Comparison of ENCODE assay signal across 24 cellular contexts in genomic region chr15:76328962-76329361, GRCh38. TPM values are rescaled to one million over a fixed set of nuclear protein-coding genes. Genes with fewer than 3 reads are reported as not detected.
DNase-seq lines count a peak whose midpoint lies in the region; ATAC-seq and TF ChIP-seq lines count a peak whose summit lies in the region.
"Had no signal": no experiment of that assay in that cellular context is flagged by ENCODE, and none has a peak within 500 bp of the region (broad histone marks: within the 10 kb centered on the region; RNA-seq: fewer than 3 reads in every experiment).

No MANE protein-coding gene starts in this region.

- H3K9me3 ChIP-seq in tibial artery: no peaks in the 10 kb centered on the region
- H3K9me3 ChIP-seq: gastroesophageal sphincter, testis had no signal

- H3K27me3 ChIP-seq in tibial artery: peaks cover 0 to 41% of the 10 kb centered on the region in 2 donors
- H3K27me3 ChIP-seq: testis had no signal

- POLR2A ChIA-PET in HEK293T (lab: Yijun Ruan, JAX): interaction anchor here (1.0 to 1.8 kb wide), 2 partner anchors 8 to 18 kb away, joined by 7 to 9 read pairs; partner anchors contain the start of genes ETFA and ISL2

- no peaks in the 10 kb centered on the region for H3K4me1 ChIP-seq in tibial artery
- H3K4me1 ChIP-seq: gastroesophageal sphincter, testis had no signal

- CTCF ChIA-PET in HEK293T (lab: Yijun Ruan, JAX): interaction anchor here (0.6 to 2.0 kb wide), 4 partner anchors 18 to 969 kb away, joined by 3 to 6 read pairs (median 3); partner anchors contain the start of gene ETFA

- H3K4me3 ChIP-seq in fibroblast of villous mesenchyme (ENCODE audit: low read depth, low read length) (no peak overlapping the region), tibial artery (no peak overlapping the region)
- H3K4me3 ChIP-seq: dorsolateral prefrontal cortex, gastroesophageal sphincter, GM12878, skin epidermis, testis had no signal

- TF ChIP-seq CTCF in fibroblast of villous mesenchyme (IDR thresholded peaks at IDR 0.05; ENCODE audit: insufficient read depth, low read depth, low read length) (no peak), tibial artery (IDR thresholded peaks at IDR 0.05) (no peak)

- DNase-seq in AG20443 (ENCODE audit: low spot score) (peak; percentile 20), HT1080 (ENCODE audit: low read depth) (peak; percentile 62), fibroblast of villous mesenchyme (ENCODE audit: low read depth) (peak; percentile 22), tibial artery (no peak), HEK293T (ENCODE audit: extremely low spot score) (no peak), NCI-H2171 treated with DMSO at 0.1 percent for 48 hours (lab: John Stamatoyannopoulos, UW) (no peak)
- DNase-seq: activated CD4-positive, alpha-beta T cell treated with anti-CD3 and anti-CD28 coated beads for 48 hours; activated naive CD4-positive, alpha-beta T cell treated with anti-CD3 and anti-CD28 coated beads, Interleukin-2, amount 10 ng/mL, durations not matched to agents 7 days and 5 days; activated T-cell treated with anti-CD3 and anti-CD28 coated beads, Interleukin-2, amount 50 U/mL, for 72 hours; dorsolateral prefrontal cortex; islet precursor cell; NCI-H748 treated with DMSO at 0.1 percent for 48 hours; SIG-M5; stimulated activated CD4-positive, alpha-beta T cell treated with anti-CD3 and anti-CD28 coated beads, Interleukin-1b, Interleukin-23, amount 100 ng/mL, for 48 hours; T-helper 17 cell; testis had no signal

- intact Hi-C loops in tibial artery (cut with DNase I; ENCODE audit: low total_unique reads): no loop called here

- H3K27ac ChIP-seq in tibial artery: no peak overlapping the region
- H3K27ac ChIP-seq: dorsolateral prefrontal cortex, gastroesophageal sphincter, HL-60, skin epidermis, testis had no signal

- 0 out of 3 replicates have a peak, but pooled peaks have one; percentile 24 for ATAC-seq in SK-N-SH treated with all-trans-retinoic acid at 6 μM for 48 hours
- no peak for ATAC-seq in HG03571 (IDR thresholded peaks at IDR 0.05; ENCODE audit: unreplicated experiment)
- ATAC-seq: activated T-cell treated with anti-CD3 and anti-CD28 coated beads, Interleukin-2, amount 50 U/mL, for 72 hours; gastroesophageal sphincter; GM12878; stimulated activated effector memory CD8-positive, alpha-beta T cell treated with anti-CD3 and anti-CD28 coated beads, Interleukin-12 subunit alpha, Interleukin-12 subunit beta, amount 100 ng/mL, for 72 hours; T-helper 17 cell had no signal

- no peaks in the 10 kb centered on the region for H3K36me3 ChIP-seq in tibial artery
- H3K36me3 ChIP-seq: gastroesophageal sphincter had no signal

TF ChIP-seq in SK-N-SH treated with all-trans-retinoic acid at 6 μM for 48 hours, 23 proteins besides CTCF, POLR2A, EP300 and RAD21 (continues in another document):
- no peak for TF ChIP-seq PPARA (CRISPR knock-in tag; IDR thresholded peaks at IDR 0.05; ENCODE audit: borderline replicate concordance)
- no peak for TF ChIP-seq ZFP3 (CRISPR knock-in tag; IDR thresholded peaks at IDR 0.05)
- no peak for TF ChIP-seq TCF4 (CRISPR knock-in tag; IDR thresholded peaks at IDR 0.05; ENCODE audit: borderline replicate concordance)
- no peak for TF ChIP-seq ZNF8 (CRISPR knock-in tag; IDR thresholded peaks at IDR 0.05)
- no peak for TF ChIP-seq ZNF70 (CRISPR knock-in tag; IDR thresholded peaks at IDR 0.05)
- TF ChIP-seq GLIS3 (CRISPR knock-in tag; IDR thresholded peaks at IDR 0.05): no peak
- TF ChIP-seq CREB5 (CRISPR knock-in tag; IDR thresholded peaks at IDR 0.05; ENCODE audit: low read depth): no peak
- TF ChIP-seq ZFP30 (CRISPR knock-in tag; IDR thresholded peaks at IDR 0.05): no peak
- TF ChIP-seq ZC3H10 (CRISPR knock-in tag; IDR thresholded peaks at IDR 0.05): no peak
- TF ChIP-seq ISL1 (CRISPR knock-in tag; IDR thresholded peaks at IDR 0.05): no peak
- no peak for TF ChIP-seq OSR1 (CRISPR knock-in tag; IDR thresholded peaks at IDR 0.05)
- TF ChIP-seq PATZ1 (CRISPR knock-in tag; IDR thresholded peaks at IDR 0.05; ENCODE audit: borderline replicate concordance): no peak
- no peak for TF ChIP-seq ARNTL (CRISPR knock-in tag; IDR thresholded peaks at IDR 0.05; ENCODE audit: borderline replicate concordance, low read depth)

TF ChIP-seq in HEK293T, 16 proteins besides CTCF, POLR2A, EP300 and RAD21:
- TF ChIP-seq SP1 (IDR thresholded peaks at IDR 0.05) (no peak), ELF4 (IDR thresholded peaks at IDR 0.05) (no peak), FOXK2 (IDR thresholded peaks at IDR 0.05) (no peak), NFRKB (IDR thresholded peaks at IDR 0.05) (no peak), FOXA1 (IDR thresholded peaks at IDR 0.05) (no peak), CTBP1 (IDR thresholded peaks at IDR 0.05; ENCODE audit: borderline replicate concordance) (no peak), L3MBTL2 (conservative IDR thresholded peaks at IDR 0.05) (no peak), SUZ12 (IDR thresholded peaks at IDR 0.05) (no peak), LEF1 (IDR thresholded peaks at IDR 0.05; ENCODE audit: borderline replicate concordance) (no peak), BHLHE40 (IDR thresholded peaks at IDR 0.05; ENCODE audit: borderline replicate concordance) (no peak)

RNA-seq across cellular contexts. Expression of gene ISL2, which starts 7.6 kb away (rescaled TPM):
- 0.57 and 2.2 TPM in 2 replicates for total RNA-seq in HT1080 (2014; rRNA removed; shearing (Covaris generic))
- 1.9 and 2.2 TPM in 2 replicates for polyA plus RNA-seq in HT1080 (2015; cell fraction: cytosol; rRNA removed)
- polyA plus RNA-seq in HT1080 (2015; cell fraction: nucleus; rRNA removed): 5.1 and 7.3 TPM in 2 replicates
- 0.64 TPM in 1 of 2 replicates, not detected in the other for total RNA-seq in fibroblast of villous mesenchyme
- total RNA-seq: endothelial cell of umbilical vein, T-helper 17 cell had no signal

RNA-seq across cellular contexts. Expression of gene ETFA, which starts 17.7 kb away (rescaled TPM):
- 130 and 131 TPM in 2 replicates for total RNA-seq in HT1080 (2014; rRNA removed; shearing (Covaris generic))
- polyA plus RNA-seq in HT1080 (2015; cell fraction: cytosol; rRNA removed): 119 and 128 TPM in 2 replicates
- polyA plus RNA-seq in HT1080 (2015; cell fraction: nucleus; rRNA removed): 89.3 and 94.1 TPM in 2 replicates
- total RNA-seq in fibroblast of villous mesenchyme: 85.7 and 114 TPM in 2 replicates

Comparison
In these comparisons a context has a peak if more than half of its experiments do, and no peak if none do; other contexts are left out.
1. DNase-seq: peak in AG20443 (single experiment), HT1080 (single experiment) and fibroblast of villous mesenchyme (single experiment); none in tibial artery (0 of 2), HEK293T (single experiment) and NCI-H2171 treated with DMSO at 0.1 percent for 48 hours (single experiment).